Comparison of ENCODE assay signal across 17 cellular contexts in genomic region chr5:62271870-62272269, GRCh38. TPM values are rescaled to one million over a fixed set of nuclear protein-coding genes. Genes with fewer than 3 reads are reported as not detected.
A peak's percentile ranks its signal among the peaks of the same experiment; 100 is the strongest.
DNase-seq lines count a peak whose midpoint lies in the region; ATAC-seq and TF ChIP-seq lines count a peak whose summit lies in the region.
"Had no signal": no experiment of that assay in that cellular context is flagged by ENCODE, and none has a peak within 500 bp of the region (broad histone marks: within the 10 kb centered on the region; RNA-seq: fewer than 3 reads in every experiment).

No MANE protein-coding gene starts in this region.

- H3K27me3 Mint-ChIP-seq in H9 (ENCODE audit: low read depth) = no peaks in the 10 kb centered on the region
- no peaks in the 10 kb centered on the region for H3K27me3 Mint-ChIP-seq in activated T-helper 2 cell treated with anti-CD3 and anti-CD28 coated beads, Interferon-gamma antibody, Interleukin-2, Interleukin-4, amounts not matched to agents 10 μg/mL and 5 μg/mL and 100 μg/mL, durations not matched to agents 14 hours and 24 hours and 36 hours (ENCODE audit: low read depth)
- H3K27me3 Mint-ChIP-seq: CD8-positive, alpha-beta memory T cell had no signal

- H3K36me3 ChIP-seq in A673 (ENCODE audit: insufficient read depth, low read length, poor library complexity, severe bottlenecking) (no peaks in the 10 kb centered on the region), SK-N-SH (replicated peaks in 1 of 2; ENCODE audit: control insufficient read depth in 1 of 2, insufficient read depth in 2 of 2, low read length in 1 of 2) (no peaks in the 10 kb centered on the region)
- H3K36me3 ChIP-seq: BLaER1 had no signal

- no CpG with 5 or more reads among the region's 3 CpGs for WGBS in H9 (ENCODE audit: extremely low coverage, insufficient read length, low lambda C conversion rate)
- 68% methylated on average over 3 of the region's 3 CpGs for WGBS in SK-N-SH (ENCODE audit: low lambda C conversion rate)

- ATAC-seq in stimulated activated effector memory CD8-positive, alpha-beta T cell treated with anti-CD3 and anti-CD28 coated beads, Interleukin-12 subunit alpha, Interleukin-12 subunit beta, amount 100 ng/mL, for 72 hours = no peak

- H3K56ac ChIP-seq in H9 (ENCODE audit: insufficient read length, low read depth, low read length) = no peak overlapping the region

- no peak overlapping the region for H3K23ac ChIP-seq in H9 (ENCODE audit: insufficient read length, low read depth, low read length)

- no peak overlapping the region for H4K8ac ChIP-seq in H9 (replicated peaks; ENCODE audit: insufficient read length, low read depth, low read length)

- H3K4ac ChIP-seq in H9 (ENCODE audit: low read depth, low read length) = no peak overlapping the region

- H4K20me1 ChIP-seq in H9 (ENCODE audit: control insufficient read depth, insufficient read depth, insufficient read length) (no peaks in the 10 kb centered on the region), SK-N-SH (ENCODE audit: insufficient read depth) (no peaks in the 10 kb centered on the region)
- H4K20me1 ChIP-seq: BLaER1 had no signal

- no peak overlapping the region for H2BK20ac ChIP-seq in H9 (ENCODE audit: low read depth, low read length, poor library complexity, severe bottlenecking)

- H3K79me1 ChIP-seq in H9 (ENCODE audit: insufficient read depth, low read depth, low read length, poor library complexity, severe bottlenecking) = no peaks in the 10 kb centered on the region

- H3K27ac Mint-ChIP-seq in H9 = no peak overlapping the region
- peak overlapping the region; percentile 47 for H3K27ac Mint-ChIP-seq in activated T-helper 2 cell treated with anti-CD3 and anti-CD28 coated beads, Interferon-gamma antibody, Interleukin-2, Interleukin-4, amounts not matched to agents 10 μg/mL and 5 μg/mL and 100 μg/mL, durations not matched to agents 14 hours and 24 hours and 36 hours
- H3K27ac Mint-ChIP-seq in stimulated activated effector memory CD8-positive, alpha-beta T cell treated with anti-CD3 and anti-CD28 coated beads, Interleukin-12 subunit alpha, Interleukin-12 subunit beta, amount 100 ng/mL, for 72 hours = peak overlapping the region; percentile 61
- H3K27ac Mint-ChIP-seq: CD8-positive, alpha-beta memory T cell had no signal

- H2BK15ac ChIP-seq in H9 (ENCODE audit: low read depth, low read length) = no peak overlapping the region

- no peak for TF ChIP-seq RAD21 in SK-N-SH (IDR thresholded peaks at IDR 0.05; ENCODE audit: low read length)

- H4K91ac ChIP-seq in H9 (ENCODE audit: insufficient read length, low read depth, low read length) = no peak overlapping the region

- H3T11ph ChIP-seq in H9 (ENCODE audit: low read length) = no peak overlapping the region

- no peaks in the 10 kb centered on the region for H3K9me3 ChIP-seq in H9 (ENCODE audit: control insufficient read depth, low read depth, low read length)
- H3K9me3 ChIP-seq in A673 (ENCODE audit: low read depth, low read length, poor library complexity, severe bottlenecking) = no peaks in the 10 kb centered on the region
- H3K9me3 ChIP-seq in SK-N-SH = no peaks in the 10 kb centered on the region
- H3K9me3 ChIP-seq: BLaER1 had no signal

- H3K9me3 Mint-ChIP-seq in H9 = no peaks in the 10 kb centered on the region
- peaks cover 19% of the 10 kb centered on the region for H3K9me3 Mint-ChIP-seq in activated T-helper 2 cell treated with anti-CD3 and anti-CD28 coated beads, Interferon-gamma antibody, Interleukin-2, Interleukin-4, amounts not matched to agents 10 μg/mL and 5 μg/mL and 100 μg/mL, durations not matched to agents 14 hours and 24 hours and 36 hours
- peaks cover 7% of the 10 kb centered on the region for H3K9me3 Mint-ChIP-seq in stimulated activated effector memory CD8-positive, alpha-beta T cell treated with anti-CD3 and anti-CD28 coated beads, Interleukin-12 subunit alpha, Interleukin-12 subunit beta, amount 100 ng/mL, for 72 hours
- H3K9me3 Mint-ChIP-seq: CD8-positive, alpha-beta memory T cell had no signal

- no peak overlapping the region for H2BK120ac ChIP-seq in H9 (ENCODE audit: low read depth, low read length, poor library complexity, severe bottlenecking)

- no peaks in the 10 kb centered on the region for H3K79me2 ChIP-seq in H9 (ENCODE audit: insufficient read depth, low read length)
- no peaks in the 10 kb centered on the region for H3K79me2 ChIP-seq in SK-N-SH (ENCODE audit: insufficient read depth)

- H3K4me3 Mint-ChIP-seq in H9 = no peak overlapping the region
- no peak overlapping the region for H3K4me3 Mint-ChIP-seq in activated T-helper 2 cell treated with anti-CD3 and anti-CD28 coated beads, Interferon-gamma antibody, Interleukin-2, Interleukin-4, amounts not matched to agents 10 μg/mL and 5 μg/mL and 100 μg/mL, durations not matched to agents 14 hours and 24 hours and 36 hours (ENCODE audit: low read depth)
- no peak overlapping the region for H3K4me3 Mint-ChIP-seq in stimulated activated effector memory CD8-positive, alpha-beta T cell treated with anti-CD3 and anti-CD28 coated beads, Interleukin-12 subunit alpha, Interleukin-12 subunit beta, amount 100 ng/mL, for 72 hours
- H3K4me3 Mint-ChIP-seq: CD8-positive, alpha-beta memory T cell had no signal

- H3K4me1 Mint-ChIP-seq in H9 = peaks cover 0 to 5% of the 10 kb centered on the region in 2 experiments; a peak in 2 of 4 replicates
- H3K4me1 Mint-ChIP-seq in activated T-helper 2 cell treated with anti-CD3 and anti-CD28 coated beads, Interferon-gamma antibody, Interleukin-2, Interleukin-4, amounts not matched to agents 10 μg/mL and 5 μg/mL and 100 μg/mL, durations not matched to agents 14 hours and 24 hours and 36 hours (ENCODE audit: low read depth) = peaks cover 43% of the 10 kb centered on the region
- H3K4me1 Mint-ChIP-seq in stimulated activated effector memory CD8-positive, alpha-beta T cell treated with anti-CD3 and anti-CD28 coated beads, Interleukin-12 subunit alpha, Interleukin-12 subunit beta, amount 100 ng/mL, for 72 hours = peaks cover 43% of the 10 kb centered on the region

- no peak overlapping the region for H3K14ac ChIP-seq in H9 (ENCODE audit: insufficient read depth, low read length)

- no peak overlapping the region for H2AK5ac ChIP-seq in H9 (ENCODE audit: insufficient read length, low read length)

- intact Hi-C loops in activated T-helper 2 cell treated with anti-CD3 and anti-CD28 coated beads, Interferon-gamma antibody, Interleukin-2, Interleukin-4, amounts not matched to agents 10 μg/mL and 5 μg/mL and 100 μg/mL, durations not matched to agents 14 hours and 24 hours and 36 hours (cut with micrococcal nuclease) = no loop called here
- intact Hi-C loops in A673 (cut with micrococcal nuclease; ENCODE audit: unreplicated experiment) = no loop called here

- H2AFZ ChIP-seq in H9 (ENCODE audit: low read length) (no peak overlapping the region), SK-N-SH (ENCODE audit: low read depth) (no peak overlapping the region)
- H2AFZ ChIP-seq: GM23248 had no signal

- H3K4me3 ChIP-seq in GM12864 (ENCODE audit: low read depth, low read length) (no peak overlapping the region), A673 (ENCODE audit: low read depth, low read length, poor library complexity, severe bottlenecking) (no peak overlapping the region), SK-N-SH (ENCODE audit: low read depth in 2 of 2, low read length in 1 of 2) (no peak overlapping the region)
- H3K4me3 ChIP-seq: BLaER1, GM23248 had no signal

- no peak overlapping the region for H3K9ac ChIP-seq in H9 (ENCODE audit: extremely low read depth, insufficient read length, low read length)
- H3K9ac ChIP-seq in SK-N-SH = no peak overlapping the region
- H3K9ac ChIP-seq: BLaER1, GM23248 had no signal

- H3K18ac ChIP-seq in H9 (ENCODE audit: insufficient read length, low read depth, low read length) = no peak overlapping the region

- H3K9me2 ChIP-seq in SK-N-SH = no peaks in the 10 kb centered on the region

- no peak overlapping the region for H4K5ac ChIP-seq in H9 (ENCODE audit: insufficient read length, low read depth, low read length)

- H3F3A ChIP-seq in SK-N-SH (replicated peaks; ENCODE audit: insufficient read depth) = peaks cover 2% of the 10 kb centered on the region

- no peaks in the 10 kb centered on the region for H3K4me1 ChIP-seq in H9 (ENCODE audit: insufficient read depth, low read length)
- no peaks in the 10 kb centered on the region for H3K4me1 ChIP-seq in A673 (ENCODE audit: insufficient read depth, low read length, poor library complexity, severe bottlenecking)
- no peaks in the 10 kb centered on the region for H3K4me1 ChIP-seq in SK-N-SH (ENCODE audit: control insufficient read depth in 1 of 2, insufficient read depth in 2 of 2, low read depth in 1 of 2, low read length in 1 of 2)

- no peak overlapping the region for H2BK5ac ChIP-seq in H9 (ENCODE audit: insufficient read length, low read length)

- H3K36me3 Mint-ChIP-seq in H9 (ENCODE audit: insufficient read depth in 1 of 3, low read depth in 3 of 3) = no peaks in the 10 kb centered on the region
- H3K36me3 Mint-ChIP-seq in activated T-helper 2 cell treated with anti-CD3 and anti-CD28 coated beads, Interferon-gamma antibody, Interleukin-2, Interleukin-4, amounts not matched to agents 10 μg/mL and 5 μg/mL and 100 μg/mL, durations not matched to agents 14 hours and 24 hours and 36 hours (ENCODE audit: low read depth) = peaks cover 20% of the 10 kb centered on the region
- no peaks in the 10 kb centered on the region for H3K36me3 Mint-ChIP-seq in stimulated activated effector memory CD8-positive, alpha-beta T cell treated with anti-CD3 and anti-CD28 coated beads, Interleukin-12 subunit alpha, Interleukin-12 subunit beta, amount 100 ng/mL, for 72 hours
- H3K36me3 Mint-ChIP-seq: CD8-positive, alpha-beta memory T cell had no signal

- CTCF ChIA-PET in A673 (lab: Charles Lee) (no interaction called here), SK-N-SH (lab: Yijun Ruan, JAX) (no interaction called here)

- H2BK12ac ChIP-seq in H9 (ENCODE audit: insufficient read length, low read depth, low read length) = no peak overlapping the region

- POLR2A ChIA-PET in A673 (lab: Charles Lee; ENCODE audit: low non-redundant PET) (no interaction called here), SK-N-SH (lab: Yijun Ruan, JAX) (no interaction called here)

- H3K27me3 ChIP-seq in H9 (ENCODE audit: insufficient read depth, low read length) (no peaks in the 10 kb centered on the region), A673 (replicated peaks; ENCODE audit: insufficient read depth, low read depth, low read length, poor library complexity) (no peaks in the 10 kb centered on the region), SK-N-SH (ENCODE audit: insufficient read depth) (no peaks in the 10 kb centered on the region)
- H3K27me3 ChIP-seq: BLaER1 had no signal

- no peaks in the 10 kb centered on the region for H3K23me2 ChIP-seq in H9 (ENCODE audit: insufficient read length, low read depth, low read length, poor library complexity, severe bottlenecking)

- TF ChIP-seq EP300 in SK-N-SH (IDR thresholded peaks at IDR 0.05; ENCODE audit: borderline replicate concordance in 1 of 2, low read depth in 1 of 2, low read length in 1 of 2) = no peak

- H3K4me2 ChIP-seq in H9 (ENCODE audit: insufficient read depth, insufficient read length, low read length) = no peak overlapping the region
- no peak overlapping the region for H3K4me2 ChIP-seq in SK-N-SH
- H3K4me2 ChIP-seq: BLaER1 had no signal

- TF ChIP-seq CTCF in GM12864 (IDR thresholded peaks at IDR 0.05; ENCODE audit: low read depth, low read length, missing control alignments) = peak; percentile 4
- TF ChIP-seq CTCF in H9 (conservative IDR thresholded peaks at IDR 0.05) = peak; percentile 19; the same call in 1 of the 3 replicates
- no peak for TF ChIP-seq CTCF in A673 (conservative IDR thresholded peaks at IDR 0.05; ENCODE audit: low read depth, low read length)
- no peak for TF ChIP-seq CTCF in SK-N-SH (IDR thresholded peaks at IDR 0.05)

- BruUV-seq in A673 (replicated peaks; lab: Mats Ljungman, UMichigan) = no TSS peak

- H3K27ac ChIP-seq in H9 (ENCODE audit: insufficient read length, low read depth, low read length) (no peak overlapping the region), A673 (ENCODE audit: low read depth, low read length, poor library complexity, severe bottlenecking) (no peak overlapping the region), SK-N-SH (ENCODE audit: low read depth in 2 of 2, low read length in 1 of 2) (no peak overlapping the region)
- H3K27ac ChIP-seq: BLaER1, GM23248 had no signal

- DNase-seq in GM12864 (ENCODE audit: low read depth) = no peak
- DNase-seq in H9 = no peak
- no peak for DNase-seq in activated T-helper 2 cell treated with anti-CD3 and anti-CD28 coated beads, Interferon-gamma antibody, Interleukin-2, Interleukin-4, amounts not matched to agents 10 μg/mL and 5 μg/mL and 100 μg/mL, durations not matched to agents 14 hours and 24 hours and 36 hours (ENCODE audit: low spot score)
- DNase-seq in stimulated activated effector memory CD8-positive, alpha-beta T cell treated with anti-CD3 and anti-CD28 coated beads, Interleukin-12 subunit alpha, Interleukin-12 subunit beta, amount 100 ng/mL, for 72 hours (ENCODE audit: low spot score in 2 of 2) = no peak
- DNase-seq in A673 (ENCODE audit: low spot score) = no peak
- no peak for DNase-seq in NCI-H510A treated with DMSO at 0.1 percent for 48 hours (lab: John Stamatoyannopoulos, UW)
- DNase-seq in SK-N-SH = no peak
- DNase-seq: CD8-positive, alpha-beta memory T cell; DMS153; EL; GM23248; MM.1S; NCI-H1417; NCI-H2029 treated with DMSO at 0.1 percent for 48 hours; NCI-H524; SIG-M5 had no signal

RNA-seq across cellular contexts. Expression of gene KIF2A, which starts 34.1 kb away (rescaled TPM):
- total RNA-seq in H9 (2021) (85.6 and 86.1 TPM in 2 replicates), A673 (2021) (92.4 and 99.0 TPM in 2 replicates)
- total RNA-seq in activated T-helper 2 cell treated with anti-CD3 and anti-CD28 coated beads, Interferon-gamma antibody, Interleukin-2, Interleukin-4, amounts not matched to agents 10 μg/mL and 5 μg/mL and 100 μg/mL, durations not matched to agents 14 hours and 24 hours and 36 hours = 285 and 294 TPM in 2 replicates
- polyA plus RNA-seq in SK-N-SH (2012; rRNA removed) = 14.3 and 16.1 TPM in 2 replicates
- polyA plus RNA-seq in SK-N-SH (2012; cell fraction: cytosol; rRNA removed) = 23.6 and 31.4 TPM in 2 replicates
- polyA plus RNA-seq in SK-N-SH (2012; cell fraction: nucleus; rRNA removed) = 6.6 and 14.5 TPM in 2 replicates

Comparison
In these comparisons a context has a peak if more than half of its experiments do, and no peak if none do; other contexts are left out.
1. CTCF ChIP-seq: peak in GM12864 (single experiment) and H9 (single experiment); none in A673 (single experiment) and SK-N-SH (single experiment).
2. H3K27ac Mint-ChIP-seq: peak in activated T-helper 2 cell treated with anti-CD3 and anti-CD28 coated beads, Interferon-gamma antibody, Interleukin-2, Interleukin-4, amounts not matched to agents 10 μg/mL and 5 μg/mL and 100 μg/mL, durations not matched to agents 14 hours and 24 hours and 36 hours (single experiment) and stimulated activated effector memory CD8-positive, alpha-beta T cell treated with anti-CD3 and anti-CD28 coated beads, Interleukin-12 subunit alpha, Interleukin-12 subunit beta, amount 100 ng/mL, for 72 hours (single experiment); none in H9 (0 of 3).